ENCODE assay signal across 7 cellular contexts in the genomic region with DNA sequence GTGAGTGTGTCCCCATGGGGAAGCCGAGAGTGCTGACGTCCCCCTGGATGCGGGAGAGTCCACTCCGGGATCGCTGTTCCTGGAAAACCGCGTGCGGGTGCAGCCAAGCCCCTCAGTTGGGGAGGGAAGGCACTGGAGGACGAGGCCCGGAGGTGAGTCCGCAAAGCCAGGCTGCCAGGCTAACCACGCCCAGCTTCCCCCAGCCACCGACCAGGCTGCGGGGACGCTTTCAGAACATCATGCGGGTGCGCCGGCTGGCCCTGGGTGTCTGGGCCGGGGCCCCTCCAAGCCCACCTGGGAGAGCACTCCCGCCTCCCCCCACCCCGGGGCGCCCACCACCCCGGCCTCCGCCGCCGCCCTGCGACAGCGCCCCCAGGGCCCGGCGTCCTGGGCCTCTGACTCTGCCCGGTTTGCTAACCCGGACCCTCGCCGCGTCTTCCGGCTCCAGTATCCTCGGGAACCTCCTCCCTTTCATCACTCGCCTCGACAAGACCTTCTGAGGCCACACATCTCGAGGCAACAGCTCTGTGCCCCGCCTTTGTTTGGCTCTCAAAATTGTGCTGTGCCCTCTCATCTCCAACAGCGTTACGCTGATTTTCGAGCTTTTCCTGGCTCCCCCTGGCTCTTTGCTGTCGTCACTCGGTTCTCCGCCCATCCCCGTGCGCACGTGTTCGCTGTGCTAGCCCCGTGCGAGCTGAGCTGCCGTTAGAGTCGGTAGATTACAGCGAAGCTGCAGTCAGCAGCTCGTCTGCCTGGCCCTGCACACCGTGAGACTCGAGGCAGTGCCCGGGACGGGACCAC. TPM values are rescaled to one million over a fixed set of nuclear protein-coding genes. Genes with fewer than 3 reads are reported as not detected.
A peak's percentile ranks its signal among the peaks of the same experiment; 100 is the strongest.
DNase-seq lines count a peak whose midpoint lies in the region; ATAC-seq and TF ChIP-seq lines count a peak whose summit lies in the region.

No MANE protein-coding gene starts in this region.

- no peak overlapping the region for H3K27ac ChIP-seq in RWPE1

- DNase-seq in RWPE1 (ENCODE audit: low spot score) (peak; percentile 20), germinal center (ENCODE audit: low spot score) (peak; percentile 20), retina (peak; percentile 87), ureter (ENCODE audit: low spot score) (peak; percentile 57), NCI-H446 (lab: John Stamatoyannopoulos, UW) (no peak)
- peak in 3 of 4 experiments; percentile 11 to 56 (median 28) for DNase-seq in activated naive CD4-positive, alpha-beta T cell (lab: John Stamatoyannopoulos, UW)

- POLR2A ChIA-PET in RWPE1 (lab: Yijun Ruan, JAX; ENCODE audit: low non-redundant PET): no interaction called here

- CTCF ChIA-PET in RWPE1 (lab: Yijun Ruan, JAX): interaction anchor here (1.2 kb wide), 1 partner anchor 154 kb away, joined by 3 read pairs; no protein-coding TSS in a partner anchor

- no peak for TF ChIP-seq CTCF in RWPE1 (conservative IDR thresholded peaks at IDR 0.05; ENCODE audit: low read depth)

- no peak for ATAC-seq in HG02571 (IDR thresholded peaks at IDR 0.05; ENCODE audit: unreplicated experiment)

RNA-seq across cellular contexts. Expression of gene ENTPD6, which starts 47.1 kb away (rescaled TPM):
- total RNA-seq in ureter: 53.3 TPM

Comparison
In these comparisons a context has a peak if more than half of its experiments do, and no peak if none do; other contexts are left out.
1. DNase-seq: peak in RWPE1 (single experiment), activated naive CD4-positive, alpha-beta T cell (3 of 4), germinal center (single experiment), retina (single experiment) and ureter (single experiment); none in NCI-H446 (0 of 2).